Comparison of ENCODE assay signal across 8 cellular contexts in the genomic region with DNA sequence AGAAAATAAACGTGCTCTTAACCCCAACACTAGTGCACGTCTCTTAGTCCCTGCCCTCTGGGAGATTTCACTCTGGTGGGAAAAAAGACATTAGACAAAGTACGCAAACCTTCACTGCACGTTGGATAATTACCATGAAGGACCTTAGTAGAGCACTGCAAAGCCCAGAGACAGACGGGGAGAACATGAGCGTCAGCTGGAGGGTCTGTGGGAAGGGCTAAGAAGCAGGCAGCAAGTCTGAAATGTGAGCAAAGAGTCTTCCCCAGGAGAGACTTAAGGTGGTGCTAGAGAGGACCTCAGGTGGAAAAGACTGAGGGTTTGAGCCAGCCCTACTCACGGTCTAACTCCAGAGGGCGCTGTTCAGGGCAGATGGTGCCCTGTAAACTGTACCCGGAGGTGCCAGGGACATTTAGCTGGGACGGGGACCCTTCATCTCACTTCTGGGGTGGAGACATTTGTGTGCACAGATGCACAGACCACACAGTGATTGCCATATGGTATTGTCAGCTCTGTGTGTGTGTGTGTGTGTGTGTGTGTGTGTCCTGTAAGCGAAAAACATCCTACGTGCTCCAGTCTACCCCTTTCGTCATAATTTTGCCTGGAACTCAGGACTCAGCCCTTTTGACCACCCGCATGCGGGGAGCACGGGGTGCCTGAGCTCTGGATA. TPM values are rescaled to one million over a fixed set of nuclear protein-coding genes. Genes with fewer than 3 reads are reported as not detected.
A peak's percentile ranks its signal among the peaks of the same experiment; 100 is the strongest.
DNase-seq lines count a peak whose midpoint lies in the region; ATAC-seq and TF ChIP-seq lines count a peak whose summit lies in the region.

No MANE protein-coding gene starts in this region.

- peaks cover 9% of the 10 kb centered on the region for H3K36me3 Mint-ChIP-seq in central memory CD8-positive, alpha-beta T cell (ENCODE audit: insufficient read depth)

- peak overlapping the region; percentile 25 for H3K27ac Mint-ChIP-seq in central memory CD8-positive, alpha-beta T cell (ENCODE audit: low read depth)

- H3K27ac ChIP-seq in SK-N-SH (ENCODE audit: low read depth in 2 of 2, low read length in 1 of 2) (no peak overlapping the region), mesendoderm (ENCODE audit: low read depth, low read length) (no peak overlapping the region)

- no peaks in the 10 kb centered on the region for H3K36me3 ChIP-seq in SK-N-SH (replicated peaks in 1 of 2; ENCODE audit: control insufficient read depth in 1 of 2, insufficient read depth in 2 of 2, low read length in 1 of 2)
- no peaks in the 10 kb centered on the region for H3K36me3 ChIP-seq in mesendoderm (ENCODE audit: control insufficient read depth, insufficient read depth, low read length)

- no peak for TF ChIP-seq EP300 in SK-N-SH (IDR thresholded peaks at IDR 0.05; ENCODE audit: borderline replicate concordance in 1 of 2, low read depth in 1 of 2, low read length in 1 of 2)

- peaks cover 13% of the 10 kb centered on the region for H3K27me3 Mint-ChIP-seq in central memory CD8-positive, alpha-beta T cell

- no peak overlapping the region for H2AFZ ChIP-seq in SK-N-SH (ENCODE audit: low read depth)

- H3K27me3 ChIP-seq in SK-N-SH (ENCODE audit: insufficient read depth) (no peaks in the 10 kb centered on the region), mesendoderm (ENCODE audit: insufficient read depth, low read length, poor library complexity) (no peaks in the 10 kb centered on the region)

- no peak overlapping the region for H4K8ac ChIP-seq in mesendoderm (ENCODE audit: low read depth, low read length)

- H3F3A ChIP-seq in SK-N-SH (replicated peaks; ENCODE audit: insufficient read depth): no peaks in the 10 kb centered on the region

- H3K9ac ChIP-seq in SK-N-SH (no peak overlapping the region), mesendoderm (ENCODE audit: low read length) (no peak overlapping the region)

- no peaks in the 10 kb centered on the region for H3K9me3 Mint-ChIP-seq in central memory CD8-positive, alpha-beta T cell

- CTCF ChIA-PET in AG04449 (lab: Yijun Ruan, JAX): interaction anchor here (0.6 to 20.3 kb wide), 21 partner anchors 9 to 327 kb away, joined by 3 to 429 read pairs (median 4); a partner anchor contains a TSS
- CTCF ChIA-PET in SK-N-SH (lab: Yijun Ruan, JAX): interaction anchor here (0.8 to 22.6 kb wide), 16 partner anchors 8 to 309 kb away, joined by 3 to 781 read pairs (median 6); a partner anchor contains a TSS

- H2AK5ac ChIP-seq in mesendoderm (ENCODE audit: low read length): no peak overlapping the region

- no peak overlapping the region for H2BK120ac ChIP-seq in mesendoderm (ENCODE audit: low read depth, low read length)

- H3K4me2 ChIP-seq in SK-N-SH: no peak overlapping the region
- no peak overlapping the region for H3K4me2 ChIP-seq in mesendoderm (ENCODE audit: low read length)

- TF ChIP-seq RAD21 in SK-N-SH (IDR thresholded peaks at IDR 0.05; ENCODE audit: low read length): no peak

- H3K79me1 ChIP-seq in mesendoderm (ENCODE audit: low read length): no peaks in the 10 kb centered on the region

- WGBS in SK-N-SH (ENCODE audit: low lambda C conversion rate): 46% methylated on average over 15 of the region's 16 CpGs
- no CpG with 5 or more reads among the region's 16 CpGs for WGBS in mesendoderm (ENCODE audit: extremely low coverage, insufficient coverage, low lambda C conversion rate)

- H3K18ac ChIP-seq in mesendoderm (ENCODE audit: low read length): no peak overlapping the region

- peak overlapping the region; percentile 4 for H3K4me3 Mint-ChIP-seq in central memory CD8-positive, alpha-beta T cell

- H3K79me2 ChIP-seq in SK-N-SH (ENCODE audit: insufficient read depth): no peaks in the 10 kb centered on the region
- H3K79me2 ChIP-seq in mesendoderm (ENCODE audit: control insufficient read depth, insufficient read depth, low read length): no peaks in the 10 kb centered on the region

- no peak overlapping the region for H3K56ac ChIP-seq in mesendoderm (ENCODE audit: low read length)

- H3K4me1 ChIP-seq in SK-N-SH (ENCODE audit: control insufficient read depth in 1 of 2, insufficient read depth in 2 of 2, low read depth in 1 of 2, low read length in 1 of 2) (peaks cover 7 to 31% of the 10 kb centered on the region in 2 experiments; a peak in 1 of 4 replicates), mesendoderm (ENCODE audit: control insufficient read depth, low read depth, low read length) (peaks cover 2% of the 10 kb centered on the region)

- H4K5ac ChIP-seq in mesendoderm (ENCODE audit: low read length): no peak overlapping the region

- H4K20me1 ChIP-seq in SK-N-SH (ENCODE audit: insufficient read depth): no peaks in the 10 kb centered on the region

- no peak overlapping the region for H3K4me3 ChIP-seq in AG04449 (ENCODE audit: low read depth, low read length)
- peak overlapping the region in 1 of 2 experiments; percentile 12; a peak in 1 of 4 replicates for H3K4me3 ChIP-seq in SK-N-SH (ENCODE audit: low read depth in 2 of 2, low read length in 1 of 2)
- H3K4me3 ChIP-seq in mesendoderm (ENCODE audit: low read length): no peak overlapping the region

- no peaks in the 10 kb centered on the region for H3K9me3 ChIP-seq in SK-N-SH

- H3K4me1 Mint-ChIP-seq in central memory CD8-positive, alpha-beta T cell: peaks cover 47% of the 10 kb centered on the region

- DNase-seq in AG04449 (ENCODE audit: low read depth, low spot score) (no peak), GDM1 (lab: John Stamatoyannopoulos, UW) (peak; percentile 55), NCI-H1092 treated with DMSO at 0.1 percent for 48 hours (lab: John Stamatoyannopoulos, UW) (peak; percentile 58), SK-N-SH (peak; percentile 80), mesendoderm (peak; percentile 95), hypothalamus (lab: John Stamatoyannopoulos, UW) (no peak)
- peak in 1 of 2 donors; percentile 43 for DNase-seq in central memory CD8-positive, alpha-beta T cell (ENCODE audit: low spot score in 2 of 2)

- no peak overlapping the region for H2BK15ac ChIP-seq in mesendoderm (replicated peaks; ENCODE audit: low read depth)

- H3K9me2 ChIP-seq in SK-N-SH: no peaks in the 10 kb centered on the region

- ATAC-seq in central memory CD8-positive, alpha-beta T cell (replicated peaks; ENCODE audit: extremely low read depth, poor library complexity, severe bottlenecking): peak; percentile 29
- no peak for ATAC-seq in HG02981 (IDR thresholded peaks at IDR 0.05; ENCODE audit: unreplicated experiment)

- POLR2A ChIA-PET in AG04449 (lab: Yijun Ruan, JAX) (interaction anchor here (1.0 kb wide), 1 partner anchor 36 kb away, joined by 3 read pairs; a partner anchor contains a TSS), SK-N-SH (lab: Yijun Ruan, JAX) (interaction anchor here (0.6 to 1.5 kb wide), 3 partner anchors 29 to 36 kb away, joined by 3 to 7 read pairs (median 3); a partner anchor contains a TSS)

- TF ChIP-seq CTCF in AG04449 (IDR thresholded peaks at IDR 0.05; ENCODE audit: insufficient read depth, low read length, missing control alignments): peak; percentile 69
- peak; percentile 84 for TF ChIP-seq CTCF in SK-N-SH (IDR thresholded peaks at IDR 0.05)

- H2BK5ac ChIP-seq in mesendoderm (ENCODE audit: low read length): no peak overlapping the region

- no peak overlapping the region for H3K4ac ChIP-seq in mesendoderm (ENCODE audit: low read depth, low read length)

- H3K23ac ChIP-seq in mesendoderm (ENCODE audit: low read length): no peak overlapping the region

TF ChIP-seq in SK-N-SH, 30 proteins besides CTCF, POLR2A, EP300 and RAD21 (continues in another document):
- TF ChIP-seq POLR2AphosphoS5 (IDR thresholded peaks at IDR 0.05; ENCODE audit: low read depth, low read length) (no peak), GABPA (IDR thresholded peaks at IDR 0.05; ENCODE audit: low read depth) (no peak), FOXJ3 (CRISPR knock-in tag; IDR thresholded peaks at IDR 0.05) (no peak), TCF12 (IDR thresholded peaks at IDR 0.05) (no peak), MXI1 (IDR thresholded peaks at IDR 0.05; ENCODE audit: low read depth, low read length) (no peak), ELF1 (IDR thresholded peaks at IDR 0.05) (no peak), RFX5 (IDR thresholded peaks at IDR 0.05; ENCODE audit: low read length) (no peak)
- TF ChIP-seq, protein P1, sequence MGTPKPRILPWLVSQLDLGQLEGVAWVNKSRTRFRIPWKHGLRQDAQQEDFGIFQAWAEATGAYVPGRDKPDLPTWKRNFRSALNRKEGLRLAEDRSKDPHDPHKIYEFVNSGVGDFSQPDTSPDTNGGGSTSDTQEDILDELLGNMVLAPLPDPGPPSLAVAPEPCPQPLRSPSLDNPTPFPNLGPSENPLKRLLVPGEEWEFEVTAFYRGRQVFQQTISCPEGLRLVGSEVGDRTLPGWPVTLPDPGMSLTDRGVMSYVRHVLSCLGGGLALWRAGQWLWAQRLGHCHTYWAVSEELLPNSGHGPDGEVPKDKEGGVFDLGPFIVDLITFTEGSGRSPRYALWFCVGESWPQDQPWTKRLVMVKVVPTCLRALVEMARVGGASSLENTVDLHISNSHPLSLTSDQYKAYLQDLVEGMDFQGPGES (IDR thresholded peaks at IDR 0.05; ENCODE audit: low read depth, low read length): no peak

RNA-seq across cellular contexts. Expression of a gene that starts 9.9 kb away (rescaled TPM):
- polyA plus RNA-seq in SK-N-SH (2012; rRNA removed): 0.07 and 0.08 TPM in 2 replicates
- polyA plus RNA-seq in SK-N-SH (2012; cell fraction: cytosol; rRNA removed): 0.04 and 0.13 TPM in 2 replicates
- polyA plus RNA-seq in SK-N-SH (2012; cell fraction: nucleus; rRNA removed): 0.10 and 0.23 TPM in 2 replicates
- 0.70 TPM for polyA plus RNA-seq in mesendoderm (2013, experiment 1 of 2)
- polyA plus RNA-seq in mesendoderm (2013, experiment 2 of 2): 0.70 TPM

RNA-seq across cellular contexts. Expression of a gene that starts 35.6 kb away (rescaled TPM):
- 2,966 and 3,473 TPM in 2 replicates for polyA plus RNA-seq in SK-N-SH (2012; rRNA removed)
- 3,628 and 3,647 TPM in 2 replicates for polyA plus RNA-seq in SK-N-SH (2012; cell fraction: cytosol; rRNA removed)
- 962 and 1,107 TPM in 2 replicates for polyA plus RNA-seq in SK-N-SH (2012; cell fraction: nucleus; rRNA removed)
- polyA plus RNA-seq in mesendoderm (2013, experiment 1 of 2): 2,776 TPM
- polyA plus RNA-seq in mesendoderm (2013, experiment 2 of 2): 2,856 TPM

RNA-seq across cellular contexts. Expression of a gene that starts 38.2 kb away (rescaled TPM):
- polyA plus RNA-seq in SK-N-SH (2012; rRNA removed): 7.2 and 7.4 TPM in 2 replicates
- 1.9 and 3.2 TPM in 2 replicates for polyA plus RNA-seq in SK-N-SH (2012; cell fraction: cytosol; rRNA removed)
- polyA plus RNA-seq in SK-N-SH (2012; cell fraction: nucleus; rRNA removed): 41.0 and 52.4 TPM in 2 replicates
- 4.3 TPM for polyA plus RNA-seq in mesendoderm (2013, experiment 1 of 2)
- 4.5 TPM for polyA plus RNA-seq in mesendoderm (2013, experiment 2 of 2)

Comparison
In these comparisons a context has a peak if more than half of its experiments do, and no peak if none do; other contexts are left out.
1. DNase-seq: peak in GDM1 (single experiment), NCI-H1092 treated with DMSO at 0.1 percent for 48 hours (single experiment), SK-N-SH (single experiment) and mesendoderm (single experiment); none in AG04449 (single experiment) and hypothalamus (0 of 51).